8 cellular contexts compared by ENCODE assay signal in genomic region chr9:127802576-127803443, GRCh38. TPM values are rescaled to one million over a fixed set of nuclear protein-coding genes. Genes with fewer than 3 reads are reported as not detected.
DNase-seq lines count a peak whose midpoint lies in the region; ATAC-seq and TF ChIP-seq lines count a peak whose summit lies in the region.

Gene FPGS, plus strand, starts transcription at chr9:127802882. Its CDS starts 43 bp downstream, at chr9:127802925.

- peaks cover 2% of the 10 kb centered on the region for H3K36me3 ChIP-seq in kidney epithelial cell (ENCODE audit: control insufficient read depth, insufficient read depth, low read length)

- H3K27me3 ChIP-seq in kidney epithelial cell (ENCODE audit: control insufficient read depth, insufficient read depth, low read length): no peaks in the 10 kb centered on the region

- H3K4me3 ChIP-seq in AG09309 (ENCODE audit: control insufficient read depth, low read depth, low read length) (peak within 1 kb of the TSS; percentile 61), kidney epithelial cell (ENCODE audit: low read depth, low read length) (peak within 1 kb of the TSS; percentile 85)

- DNase-seq in AG09309 (ENCODE audit: low read depth): no peak
- DNase-seq in NCI-H446 treated with DMSO at 0.1 percent for 48 hours (lab: John Stamatoyannopoulos, UW): peak; percentile 48
- peak; percentile 70 for DNase-seq in activated CD4-positive, alpha-beta T cell treated with anti-CD3 and anti-CD28 coated beads for 1 hour
- peak; percentile 84 for DNase-seq in cerebellar cortex (ENCODE audit: low spot score)
- no peak for DNase-seq in kidney epithelial cell (ENCODE audit: low read depth)
- DNase-seq in stimulated activated CD4-positive, alpha-beta T cell treated with anti-CD3 and anti-CD28 coated beads, Interleukin-15, amount 100 ng/mL, for 48 hours (ENCODE audit: low read depth in 2 of 2): peak; percentile 80 to 81

- no peak for TF ChIP-seq CTCF in AG09309 (IDR thresholded peaks at IDR 0.05; ENCODE audit: control insufficient read depth, insufficient read depth, low read depth, low read length, missing control alignments)
- no peak for TF ChIP-seq CTCF in kidney epithelial cell (IDR thresholded peaks at IDR 0.05; ENCODE audit: insufficient read depth, low read length, poor library complexity, severe bottlenecking)

- ATAC-seq in GM18907 (IDR thresholded peaks at IDR 0.05; ENCODE audit: unreplicated experiment): peak; percentile 68
- ATAC-seq in HG03139 (IDR thresholded peaks at IDR 0.05; ENCODE audit: unreplicated experiment): peak; percentile 57

RNA-seq across cellular contexts. Expression of gene FPGS, which starts in this region (rescaled TPM):
- 92.5 and 131 TPM in 2 replicates for total RNA-seq in kidney epithelial cell

Comparison
In these comparisons a context has a peak if more than half of its experiments do, and no peak if none do; other contexts are left out.
1. DNase-seq: peak in NCI-H446 treated with DMSO at 0.1 percent for 48 hours (single experiment), activated CD4-positive, alpha-beta T cell treated with anti-CD3 and anti-CD28 coated beads for 1 hour (single experiment), cerebellar cortex (single experiment) and stimulated activated CD4-positive, alpha-beta T cell treated with anti-CD3 and anti-CD28 coated beads, Interleukin-15, amount 100 ng/mL, for 48 hours (2 of 2); none in AG09309 (single experiment) and kidney epithelial cell (single experiment).